In the genomic region with DNA sequence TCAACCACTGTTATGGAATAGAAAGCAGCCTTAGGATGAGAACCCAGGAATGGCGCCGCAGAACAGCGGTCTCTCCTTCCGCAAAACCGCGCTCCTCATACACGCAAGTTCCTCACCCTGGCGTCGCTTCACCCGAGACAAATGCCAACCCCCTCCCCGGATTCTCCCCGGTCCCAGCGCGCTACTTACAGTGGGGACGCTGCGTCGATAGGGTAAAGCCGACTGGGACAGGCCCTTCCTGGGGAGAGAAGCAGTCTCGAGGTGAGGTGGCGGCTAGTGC, we compare ENCODE assay signal across 8 cellular contexts. TPM values are rescaled to one million over a fixed set of nuclear protein-coding genes. Genes with fewer than 3 reads are reported as not detected.
A peak's percentile ranks its signal among the peaks of the same experiment; 100 is the strongest.
DNase-seq lines count a peak whose midpoint lies in the region; ATAC-seq, FAIRE-seq and TF ChIP-seq lines count a peak whose summit lies in the region.

No MANE protein-coding gene starts in this region.

- WGBS in GM12878 (ENCODE audit: insufficient coverage, insufficient replicate concordance, low lambda C conversion rate, missing lambda C conversion rate) = under 1% methylated on average over 20 of the region's 20 CpGs
- under 1% methylated on average over 20 of the region's 20 CpGs for WGBS in thymus

- H3K79me2 ChIP-seq in GM12878 (ENCODE audit: control insufficient read depth, insufficient read depth, low read length) = peaks cover 42% of the 10 kb centered on the region

- no peak for TF ChIP-seq POLR2A in GM12878 (IDR thresholded peaks at IDR 0.05; ENCODE audit: low read depth, low read length)

- H3K4me2 ChIP-seq in GM12878 (ENCODE audit: control insufficient read depth, insufficient read depth) = peak overlapping the region; percentile 88

- peak; percentile 7 for ATAC-seq in GM19351 (IDR thresholded peaks at IDR 0.05; ENCODE audit: unreplicated experiment)
- peak; percentile 1 for ATAC-seq in HG03469 (IDR thresholded peaks at IDR 0.05; ENCODE audit: unreplicated experiment)
- peak; percentile 29 for ATAC-seq in GM12878

- H3K9ac ChIP-seq in GM12878 (ENCODE audit: control insufficient read depth, insufficient read depth, low read length) = peak overlapping the region; percentile 98

- H4K20me1 ChIP-seq in GM12878 (ENCODE audit: control insufficient read depth, insufficient read depth) = no peaks in the 10 kb centered on the region

- TF ChIP-seq CTCF in AG04450 (IDR thresholded peaks at IDR 0.05; ENCODE audit: low read depth, low read length) (no peak), GM12878 (IDR thresholded peaks at IDR 0.05 in 2 of 3, conservative IDR thresholded peaks at IDR 0.05 in 1 of 3; ENCODE audit: control insufficient read depth in 2 of 3, extremely low read depth in 1 of 3, insufficient read depth in 1 of 3, low read depth in 3 of 3, low read length in 3 of 3) (no peak)

- H2AFZ ChIP-seq in GM12878 (ENCODE audit: control insufficient read depth, low read depth, low read length) = peak overlapping the region; percentile 52

- CTCF ChIA-PET in AG04450 (lab: Charles Lee) (no interaction called here), GM12878 (lab: Yijun Ruan, JAX) (interaction anchor here (1.1 to 2.7 kb wide), 4 partner anchors 14 to 292 kb away, joined by 3 to 13 read pairs (median 4); no protein-coding TSS in a partner anchor)

- no peak for TF ChIP-seq RAD21 in GM12878 (IDR thresholded peaks at IDR 0.05; ENCODE audit: insufficient read depth, low read depth, low read length)

- RAD21 ChIA-PET in GM12878 (lab: Charles Lee; ENCODE audit: unreplicated experiment) = interaction anchor here (0.7 to 3.0 kb wide), 12 partner anchors 13 to 1723 kb away, joined by 3 to 14 read pairs (median 4); a partner anchor contains a TSS

- no peak for DNase-seq in AG04450 (ENCODE audit: low read depth, low spot score)
- no peak for DNase-seq in GM12878 (ENCODE audit: low read depth, low spot score)
- no peak for DNase-seq in iPS-NIHi7 (ENCODE audit: extremely low spot score)
- no peak for DNase-seq in activated CD4-positive, alpha-beta T cell treated with anti-CD3 and anti-CD28 coated beads for 48 hours

- peaks cover 3% of the 10 kb centered on the region; the same call in 1 of the 2 replicates for H3K9me3 ChIP-seq in AG04450 (ENCODE audit: control insufficient read depth, insufficient read depth, low read length)
- H3K9me3 ChIP-seq in GM12878 (replicated peaks; ENCODE audit: control insufficient read depth, insufficient read depth, low read length) = no peaks in the 10 kb centered on the region
- H3K9me3 ChIP-seq in thymus (ENCODE audit: control insufficient read depth) = no peaks in the 10 kb centered on the region

- peak overlapping the region; percentile 86 for H3K27ac ChIP-seq in AG04450 (ENCODE audit: low read depth, low read length)
- peak overlapping the region; percentile 95 for H3K27ac ChIP-seq in GM12878 (ENCODE audit: control insufficient read depth, insufficient read depth)
- peak overlapping the region; percentile 88 for H3K27ac ChIP-seq in layer of hippocampus (ENCODE audit: low read depth, low read length)
- H3K27ac ChIP-seq in thymus (ENCODE audit: low read depth) = peak overlapping the region; percentile 95

- no peak for TF ChIP-seq EP300 in GM12878 (IDR thresholded peaks at IDR 0.05; ENCODE audit: borderline replicate concordance in 1 of 2, control insufficient read depth in 1 of 2, low read depth in 2 of 2, low read length in 2 of 2)

- POLR2A ChIA-PET in AG04450 (lab: Yijun Ruan, JAX) = interaction anchor here (0.5 to 1.9 kb wide), 11 partner anchors 10 to 1245 kb away, joined by 3 to 31 read pairs (median 6); a partner anchor contains a TSS
- POLR2A ChIA-PET in GM12878 (lab: Charles Lee) = interaction anchor here (0.6 to 2.1 kb wide), 7 partner anchors 88 to 340 kb away, joined by 3 to 14 read pairs (median 5); a partner anchor contains a TSS

- H3K4me3 ChIP-seq in AG04450 (ENCODE audit: low read depth, low read length) (peak overlapping the region; percentile 99), GM12878 (peak overlapping the region; percentile 84), thymus (ENCODE audit: low read length) (peak overlapping the region; percentile 86)

- H3K27me3 ChIP-seq in AG04450 (ENCODE audit: control insufficient read depth, insufficient read depth, low read length) (no peaks in the 10 kb centered on the region), GM12878 (replicated peaks in 1 of 2; ENCODE audit: control insufficient read depth in 2 of 2, insufficient read depth in 2 of 2, low read length in 1 of 2) (no peaks in the 10 kb centered on the region), layer of hippocampus (ENCODE audit: control insufficient read depth, insufficient read depth, low read length) (no peaks in the 10 kb centered on the region), thymus (ENCODE audit: control insufficient read depth, insufficient read depth) (no peaks in the 10 kb centered on the region)

- SMC1A ChIA-PET in GM12878 (lab: Charles Lee; ENCODE audit: uncharacterized antibody, unreplicated experiment) = interaction anchor here (0.7 to 1.8 kb wide), 8 partner anchors 14 to 339 kb away, joined by 3 to 6 read pairs (median 3); a partner anchor contains a TSS

- BruUV-seq in GM12878 (replicated peaks; lab: Mats Ljungman, UMichigan) = no TSS peak

- no peak for FAIRE-seq in GM12878 (lab: Jason Lieb, UNC)

- H3K4me1 ChIP-seq in GM12878 (ENCODE audit: control insufficient read depth, insufficient read depth, low read length) (no peaks in the 10 kb centered on the region; the same call in 1 of the 2 replicates), thymus (ENCODE audit: control insufficient read depth, insufficient read depth, low read length) (peaks cover 18% of the 10 kb centered on the region)

- H3K36me3 ChIP-seq in GM12878 (ENCODE audit: control insufficient read depth in 2 of 2, insufficient read depth in 2 of 2, low read length in 1 of 2) = peaks cover 0 to 23% of the 10 kb centered on the region in 2 experiments; a peak in 2 of 4 replicates
- peaks cover 15% of the 10 kb centered on the region for H3K36me3 ChIP-seq in thymus (ENCODE audit: control insufficient read depth, insufficient read depth)

- in situ Hi-C loops in GM12878 (cut with MboI) = no loop called here

- intact Hi-C loops in GM12878 (cut with micrococcal nuclease; ENCODE audit: unreplicated experiment) = loop anchor here (2.0 to 5.0 kb wide), 2 partner anchors 130 to 132 kb away; no protein-coding TSS in a partner anchor

TF ChIP-seq in GM12878, 131 proteins besides CTCF, POLR2A, EP300 and RAD21 (continues in another document):
- TF ChIP-seq SMARCA5 (IDR thresholded peaks at IDR 0.05) = 0 out of 2 replicates have a peak, but pooled peaks have one; percentile 13
- TF ChIP-seq, protein P1, sequence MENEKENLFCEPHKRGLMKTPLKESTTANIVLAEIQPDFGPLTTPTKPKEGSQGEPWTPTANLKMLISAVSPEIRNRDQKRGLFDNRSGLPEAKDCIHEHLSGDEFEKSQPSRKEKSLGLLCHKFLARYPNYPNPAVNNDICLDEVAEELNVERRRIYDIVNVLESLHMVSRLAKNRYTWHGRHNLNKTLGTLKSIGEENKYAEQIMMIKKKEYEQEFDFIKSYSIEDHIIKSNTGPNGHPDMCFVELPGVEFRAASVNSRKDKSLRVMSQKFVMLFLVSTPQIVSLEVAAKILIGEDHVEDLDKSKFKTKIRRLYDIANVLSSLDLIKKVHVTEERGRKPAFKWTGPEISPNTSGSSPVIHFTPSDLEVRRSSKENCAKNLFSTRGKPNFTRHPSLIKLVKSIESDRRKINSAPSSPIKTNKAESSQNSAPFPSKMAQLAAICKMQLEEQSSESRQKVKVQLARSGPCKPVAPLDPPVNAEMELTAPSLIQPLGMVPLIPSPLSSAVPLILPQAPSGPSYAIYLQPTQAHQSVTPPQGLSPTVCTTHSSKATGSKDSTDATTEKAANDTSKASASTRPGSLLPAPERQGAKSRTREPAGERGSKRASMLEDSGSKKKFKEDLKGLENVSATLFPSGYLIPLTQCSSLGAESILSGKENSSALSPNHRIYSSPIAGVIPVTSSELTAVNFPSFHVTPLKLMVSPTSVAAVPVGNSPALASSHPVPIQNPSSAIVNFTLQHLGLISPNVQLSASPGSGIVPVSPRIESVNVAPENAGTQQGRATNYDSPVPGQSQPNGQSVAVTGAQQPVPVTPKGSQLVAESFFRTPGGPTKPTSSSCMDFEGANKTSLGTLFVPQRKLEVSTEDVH (IDR thresholded peaks at IDR 0.05; ENCODE audit: low read depth, partially characterized antibody) = no peak
- no peak for TF ChIP-seq POLR2AphosphoS2 (IDR thresholded peaks at IDR 0.05; ENCODE audit: low read depth, low read length)
- TF ChIP-seq BMI1 (IDR thresholded peaks at IDR 0.05; ENCODE audit: borderline replicate concordance) = no peak

RNA-seq across cellular contexts. Expression of a gene that starts 0.3 kb away (rescaled TPM):
- polyA plus RNA-seq in AG04450 (2011; rRNA removed) (919 and 986 TPM in 2 replicates), GM12878 (2011; rRNA removed) (1,641 and 1,836 TPM in 2 replicates), GM12878 (2014; fragmentation: Illumina TruSeq; extraction: Trizol) (1,719 and 1,844 TPM in 2 replicates), GM12878 (2014; fragmentation: Nextera tagmentation; extraction: Ambion mirVana) (1,000 to 10,000 TPM; 4,150 to 4,753 TPM), GM12878 (2014; rRNA removed) (2,041 and 2,143 TPM in 2 replicates), GM12878 (2016; fragmentation: Nextera tagmentation; extraction: Ambion mirVana) (1,000 to 10,000 TPM; 2,207 to 2,259 TPM), thymus (3,713 TPM)
- 340 and 397 TPM in 2 replicates for polyA minus RNA-seq in AG04450 (2011; rRNA and poly(A)+ RNA removed)
- total RNA-seq in GM12878 (2013; cell fraction: nucleolus; rRNA removed) = 290 and 297 TPM in 2 replicates
- total RNA-seq in GM12878 (2014; rRNA removed) (1,847 and 2,181 TPM in 2 replicates), GM12878 (2014; rRNA removed; fragmentation: Illumina TruSeq; extraction: Trizol) (1,677 and 1,691 TPM in 2 replicates), GM12878 (2021) (1,514 and 1,539 TPM in 2 replicates)
- 3,035 TPM for polyA plus RNA-seq in GM12878 (2011; ENCODE audit: low read depth)
- 1,423 and 1,787 TPM in 2 replicates for polyA plus RNA-seq in GM12878 (2011; cell fraction: cytosol; rRNA removed)
- polyA plus RNA-seq in GM12878 (2011; cell fraction: nucleus; rRNA removed) = 384 and 495 TPM in 2 replicates
- polyA plus RNA-seq in GM12878 (2012) = 3,263 and 3,331 TPM in 2 replicates
- 647 and 815 TPM in 2 replicates for polyA minus RNA-seq in GM12878 (2011; rRNA and poly(A)+ RNA removed)
- polyA minus RNA-seq in GM12878 (2011; cell fraction: cytosol; rRNA and poly(A)+ RNA removed) = 191 and 269 TPM in 2 replicates
- polyA minus RNA-seq in GM12878 (2011; cell fraction: nucleus; rRNA and poly(A)+ RNA removed) = 206 and 295 TPM in 2 replicates
